ENCODE assay signal across 21 cellular contexts in the genomic region with DNA sequence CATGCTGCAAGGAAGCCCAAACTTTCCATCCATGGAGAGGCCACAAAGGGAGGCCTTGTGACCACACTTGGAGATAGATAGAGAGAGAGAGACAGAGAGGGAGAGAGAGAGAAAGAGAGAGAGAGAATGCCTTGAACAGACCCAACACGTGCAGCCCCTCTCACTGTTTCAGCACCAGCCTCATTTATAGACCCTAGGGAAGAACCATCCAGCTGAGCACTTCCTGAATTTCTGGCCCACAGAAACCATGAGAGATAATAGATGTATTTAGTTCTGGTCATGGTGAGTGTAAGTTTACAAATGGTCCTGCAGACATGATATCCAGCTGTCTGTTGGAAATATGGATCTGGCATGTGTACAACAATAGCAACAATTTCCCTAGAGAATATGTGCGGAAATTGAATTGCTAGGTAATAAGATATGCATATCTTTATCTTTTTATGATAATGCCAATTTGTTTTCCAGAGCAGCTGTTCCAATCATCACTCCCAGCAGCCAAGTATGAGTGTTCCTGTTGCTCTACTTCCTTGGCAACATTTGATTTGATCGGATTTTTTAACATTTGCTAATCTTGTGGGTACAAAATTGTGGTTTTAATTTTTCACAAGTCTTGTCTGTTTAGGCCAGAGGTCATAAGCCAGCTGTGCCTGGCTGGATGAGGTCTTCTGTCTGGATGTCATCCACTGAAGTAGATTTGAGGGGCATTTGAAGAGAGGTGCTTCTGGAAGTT.
DNase-seq lines count a peak whose midpoint lies in the region; ATAC-seq, FAIRE-seq and TF ChIP-seq lines count a peak whose summit lies in the region.
"Had no signal": no experiment of that assay in that cellular context is flagged by ENCODE, and none has a peak within 500 bp of the region (broad histone marks: within the 10 kb centered on the region; RNA-seq: fewer than 3 reads in every experiment).

No MANE protein-coding gene starts in this region.

- no peak overlapping the region for H2AFZ ChIP-seq in astrocyte (ENCODE audit: low read depth, low read length)
- H2AFZ ChIP-seq: PC-9 had no signal

- H3K27me3 Mint-ChIP-seq in astrocyte (ENCODE audit: low read depth, unreplicated experiment): peaks cover 3% of the 10 kb centered on the region
- peaks cover 14% of the 10 kb centered on the region for H3K27me3 Mint-ChIP-seq in activated CD8-positive, alpha-beta T cell treated with anti-CD3 and anti-CD28 coated beads for 36 hours

- CTCF ChIA-PET in activated CD8-positive, alpha-beta T cell treated with anti-CD3 and anti-CD28 coated beads for 36 hours (lab: Charles Lee): no interaction called here

- peaks cover 9% of the 10 kb centered on the region for H3K9me3 Mint-ChIP-seq in astrocyte (ENCODE audit: unreplicated experiment)
- H3K9me3 Mint-ChIP-seq in activated CD8-positive, alpha-beta T cell treated with anti-CD3 and anti-CD28 coated beads for 36 hours: no peaks in the 10 kb centered on the region

- H3K4me1 Mint-ChIP-seq in astrocyte (ENCODE audit: low read depth, unreplicated experiment): peaks cover 11% of the 10 kb centered on the region
- no peaks in the 10 kb centered on the region for H3K4me1 Mint-ChIP-seq in activated CD8-positive, alpha-beta T cell treated with anti-CD3 and anti-CD28 coated beads for 36 hours (ENCODE audit: low read depth)
- H3K4me1 Mint-ChIP-seq: T-cell had no signal

- DNase-seq in BE2C (peak; percentile 18), LHCN-M2 (ENCODE audit: low read depth) (peak; percentile 98), astrocyte (ENCODE audit: low read depth) (peak; percentile 12), fibroblast of mammary gland (ENCODE audit: low read depth) (peak; percentile 40), NCI-H1436 treated with DMSO at 0.1 percent for 48 hours (lab: John Stamatoyannopoulos, UW) (no peak), NCI-H774 (lab: John Stamatoyannopoulos, UW) (no peak)
- DNase-seq in activated CD8-positive, alpha-beta T cell treated with anti-CD3 and anti-CD28 coated beads for 36 hours: no peak
- DNase-seq in stimulated activated naive CD4-positive, alpha-beta T cell (lab: John Stamatoyannopoulos, UW): no peak
- DNase-seq: KBM-7, NCI-H1092, NCI-H1417 treated with DMSO at 0.1 percent for 48 hours, NCI-H187 treated with DMSO at 0.1 percent for 48 hours, NCI-H2107, NCI-H524, NCI-H82, PC-9, T-cell had no signal

- no peak overlapping the region for H3K27ac Mint-ChIP-seq in astrocyte (ENCODE audit: unreplicated experiment)
- no peak overlapping the region for H3K27ac Mint-ChIP-seq in activated CD8-positive, alpha-beta T cell treated with anti-CD3 and anti-CD28 coated beads for 36 hours
- H3K27ac Mint-ChIP-seq: T-cell had no signal

- no peak overlapping the region for H3K9ac ChIP-seq in astrocyte (ENCODE audit: low read length)

- H3K4me2 ChIP-seq in astrocyte (ENCODE audit: low read length): no peak overlapping the region
- H3K4me2 ChIP-seq: PC-9 had no signal

- intact Hi-C loops in activated CD8-positive, alpha-beta T cell treated with anti-CD3 and anti-CD28 coated beads for 36 hours (cut with micrococcal nuclease): no loop called here

- peaks cover 52% of the 10 kb centered on the region for H3K27me3 ChIP-seq in BE2C
- H3K27me3 ChIP-seq in astrocyte (ENCODE audit: insufficient read depth, low read length): no peaks in the 10 kb centered on the region
- H3K27me3 ChIP-seq: SJSA1 had no signal

- peaks cover 3% of the 10 kb centered on the region; the same call in 1 of the 2 replicates for H3K4me1 ChIP-seq in BE2C
- H3K4me1 ChIP-seq in astrocyte (ENCODE audit: insufficient read depth, low read length): peaks cover 9% of the 10 kb centered on the region

- no peak for ATAC-seq in activated CD8-positive, alpha-beta T cell treated with anti-CD3 and anti-CD28 coated beads for 36 hours
- ATAC-seq: Right ventricle myocardium inferior, T-cell had no signal

- no peaks in the 10 kb centered on the region for H4K20me1 ChIP-seq in astrocyte (ENCODE audit: insufficient read depth, low read length)

- no peak overlapping the region for H3K27ac ChIP-seq in astrocyte (ENCODE audit: low read depth, low read length)
- H3K27ac ChIP-seq: PC-9, SJSA1 had no signal

- peaks cover 6% of the 10 kb centered on the region for H3K9me3 ChIP-seq in BE2C
- no peaks in the 10 kb centered on the region for H3K9me3 ChIP-seq in astrocyte (ENCODE audit: insufficient read depth, low read depth, low read length)

- H3K4me3 Mint-ChIP-seq in astrocyte (ENCODE audit: unreplicated experiment): no peak overlapping the region
- no peak overlapping the region for H3K4me3 Mint-ChIP-seq in activated CD8-positive, alpha-beta T cell treated with anti-CD3 and anti-CD28 coated beads for 36 hours
- H3K4me3 Mint-ChIP-seq: T-cell had no signal

- FAIRE-seq in astrocyte (lab: Jason Lieb, UNC): no peak
- FAIRE-seq: GM18507, H54 had no signal

- no peak overlapping the region for H3K4me3 ChIP-seq in BE2C (ENCODE audit: low read depth, low read length)
- H3K4me3 ChIP-seq in astrocyte (ENCODE audit: insufficient read depth, low read depth, low read length): no peak overlapping the region
- no peak overlapping the region for H3K4me3 ChIP-seq in fibroblast of mammary gland (ENCODE audit: control insufficient read depth, low read depth, low read length)
- H3K4me3 ChIP-seq: PC-9, SJSA1 had no signal

- TF ChIP-seq CTCF in BE2C (IDR thresholded peaks at IDR 0.05; ENCODE audit: low read depth, low read length): no peak
- TF ChIP-seq CTCF in astrocyte (IDR thresholded peaks at IDR 0.05; ENCODE audit: insufficient read depth, low read depth, low read length): no peak
- no peak for TF ChIP-seq CTCF in fibroblast of mammary gland (conservative IDR thresholded peaks at IDR 0.05; ENCODE audit: control insufficient read depth, insufficient read depth, low read depth, low read length)
- TF ChIP-seq CTCF in activated CD8-positive, alpha-beta T cell treated with anti-CD3 and anti-CD28 coated beads for 36 hours (IDR thresholded peaks at IDR 0.05): no peak

- H3K36me3 ChIP-seq in BE2C (no peaks in the 10 kb centered on the region), astrocyte (ENCODE audit: insufficient read depth, low read length) (no peaks in the 10 kb centered on the region)
- H3K36me3 ChIP-seq: SJSA1 had no signal

- peaks cover 1% of the 10 kb centered on the region for H3K36me3 Mint-ChIP-seq in astrocyte (ENCODE audit: low read depth, unreplicated experiment)
- H3K36me3 Mint-ChIP-seq in activated CD8-positive, alpha-beta T cell treated with anti-CD3 and anti-CD28 coated beads for 36 hours (ENCODE audit: low read depth): no peaks in the 10 kb centered on the region
- H3K36me3 Mint-ChIP-seq: T-cell had no signal

- POLR2A ChIA-PET in activated CD8-positive, alpha-beta T cell treated with anti-CD3 and anti-CD28 coated beads for 36 hours (lab: Charles Lee): no interaction called here

- no peaks in the 10 kb centered on the region for H3K79me2 ChIP-seq in astrocyte (ENCODE audit: insufficient read depth, low read length)

Comparison
In these comparisons a context has a peak if more than half of its experiments do, and no peak if none do; other contexts are left out.
1. DNase-seq: peak in BE2C (single experiment), LHCN-M2 (single experiment), astrocyte (single experiment) and fibroblast of mammary gland (single experiment); none in NCI-H1436 treated with DMSO at 0.1 percent for 48 hours (single experiment), NCI-H774 (single experiment), activated CD8-positive, alpha-beta T cell treated with anti-CD3 and anti-CD28 coated beads for 36 hours (single experiment) and stimulated activated naive CD4-positive, alpha-beta T cell (0 of 6).